ENCODE assay signal across 22 cellular contexts in genomic region chr4:15675363-15675762, GRCh38. TPM values are rescaled to one million over a fixed set of nuclear protein-coding genes. Genes with fewer than 3 reads are reported as not detected.
DNase-seq lines count a peak whose midpoint lies in the region; ATAC-seq, FAIRE-seq and TF ChIP-seq lines count a peak whose summit lies in the region.
"Had no signal": no experiment of that assay in that cellular context is flagged by ENCODE, and none has a peak within 500 bp of the region (broad histone marks: within the 10 kb centered on the region; RNA-seq: fewer than 3 reads in every experiment).

No MANE protein-coding gene starts in this region.

- H3K4me2 ChIP-seq in BLaER1 treated with 17β-estradiol and CSF1 and Interleukin-3, amounts not matched to agents 10 nM and 100 nM, result peak overlapping the region; percentile 32 to 91 (median 68)
- peak overlapping the region; percentile 23; the same call in 1 of the 2 replicates for H3K4me2 ChIP-seq in OCI-LY1 (ENCODE audit: low read length)

- WGBS in prostate gland, result 86% methylated on average over 3 of the region's 3 CpGs

- peaks cover 0 to 22% (median 13%) of the 10 kb centered on the region in 11 experiments; a peak in 9 of 22 replicates for H3K9me3 ChIP-seq in BLaER1 treated with 17β-estradiol and CSF1 and Interleukin-3, amounts not matched to agents 10 nM and 100 nM (replicated peaks in 1 of 11)
- H3K9me3 ChIP-seq in HEK293 (ENCODE audit: control insufficient read depth, insufficient read depth, low read depth, low read length) (no peaks in the 10 kb centered on the region), OCI-LY1 (ENCODE audit: low read length) (no peaks in the 10 kb centered on the region), prostate gland (no peaks in the 10 kb centered on the region)
- H3K9me3 ChIP-seq: esophagus muscularis mucosa had no signal

- peaks cover 32% of the 10 kb centered on the region for H3K79me2 ChIP-seq in OCI-LY1 (ENCODE audit: insufficient read depth, low read length)

- FAIRE-seq in GM12892 (lab: Jason Lieb, UNC), result no peak
- FAIRE-seq: frontal cortex, GM12891 had no signal

- H3F3A ChIP-seq in OCI-LY1 (ENCODE audit: insufficient read depth, low read length), result no peaks in the 10 kb centered on the region

- no peak for DNase-seq in epithelial cell of proximal tubule (ENCODE audit: low read depth)
- no peak for DNase-seq in GM12892 (ENCODE audit: insufficient read length)
- DNase-seq in prostate gland (ENCODE audit: low spot score), result no peak
- DNase-seq: activated CD4-positive, alpha-beta T cell treated with anti-CD3 and anti-CD28 coated beads, Interleukin-2, amount 10 ng/mL, durations not matched to agents 24 days and 14 days; activated naive CD8-positive, alpha-beta T cell treated with anti-CD3 and anti-CD28 coated beads for 36 hours; DMS53; effector memory CD4-positive, alpha-beta T cell; GF-D8; H7; hippocampal formation; midbrain; NCI-H1048; NCI-H187 treated with DMSO at 0.1 percent for 48 hours; NCI-H748 treated with DMSO at 0.1 percent for 48 hours had no signal

- no peak for ATAC-seq in HG02588 (IDR thresholded peaks at IDR 0.05; ENCODE audit: unreplicated experiment)
- ATAC-seq: Panc1 had no signal

- H3K36me3 ChIP-seq in BLaER1 treated with 17β-estradiol and CSF1 and Interleukin-3, amounts not matched to agents 10 nM and 100 nM, result peaks cover 0 to 42% (median 17%) of the 10 kb centered on the region in 11 experiments; a peak in 16 of 22 replicates
- peaks cover 0 to 10% of the 10 kb centered on the region in 2 experiments; a peak in 1 of 3 replicates for H3K36me3 ChIP-seq in HEK293 (ENCODE audit: control insufficient read depth in 2 of 2, insufficient read depth in 1 of 2, low read length in 2 of 2)
- H3K36me3 ChIP-seq in OCI-LY1 (ENCODE audit: insufficient read depth, low read length), result no peaks in the 10 kb centered on the region
- no peaks in the 10 kb centered on the region for H3K36me3 ChIP-seq in prostate gland
- H3K36me3 ChIP-seq: esophagus muscularis mucosa had no signal

- H4K20me1 ChIP-seq in BLaER1 treated with 17β-estradiol and CSF1 and Interleukin-3, amounts not matched to agents 10 nM and 100 nM, result no peaks in the 10 kb centered on the region
- no peaks in the 10 kb centered on the region for H4K20me1 ChIP-seq in OCI-LY1 (ENCODE audit: insufficient read depth, low read length)

- TF ChIP-seq POLR2A in GM12892 (IDR thresholded peaks at IDR 0.05; ENCODE audit: low read depth, low read length) (no peak), prostate gland (IDR thresholded peaks at IDR 0.05) (no peak)

- TF ChIP-seq CTCF in HEK293 (tag by site-specific recombination; IDR thresholded peaks at IDR 0.05), result no peak
- TF ChIP-seq CTCF in OCI-LY1 (IDR thresholded peaks at IDR 0.05; ENCODE audit: low read length), result no peak
- peak; percentile 19 for TF ChIP-seq CTCF in epithelial cell of proximal tubule (conservative IDR thresholded peaks at IDR 0.05; ENCODE audit: low read depth, low read length)
- no peak for TF ChIP-seq CTCF in prostate gland (IDR thresholded peaks at IDR 0.05)

- POLR2A ChIA-PET in HEK293 (lab: Yijun Ruan, JAX), result interaction anchor here (0.7 kb wide), 1 partner anchor 102 kb away, joined by 7 read pairs; no protein-coding TSS in a partner anchor

- CTCF ChIA-PET in HEK293 (lab: Yijun Ruan, JAX), result interaction anchor here (0.7 kb wide), 1 partner anchor 63 kb away, joined by 3 read pairs; no protein-coding TSS in a partner anchor

- no peaks in the 10 kb centered on the region for H3K27me3 ChIP-seq in BLaER1 treated with 17β-estradiol and CSF1 and Interleukin-3, amounts not matched to agents 10 nM and 100 nM
- H3K27me3 ChIP-seq in OCI-LY1 (ENCODE audit: insufficient read depth, low read length) (no peaks in the 10 kb centered on the region), prostate gland (replicated peaks; ENCODE audit: insufficient read depth) (no peaks in the 10 kb centered on the region)
- H3K27me3 ChIP-seq: esophagus muscularis mucosa had no signal

- no peak overlapping the region for H2AFZ ChIP-seq in OCI-LY1 (ENCODE audit: low read length)

- no peaks in the 10 kb centered on the region for H3K9me2 ChIP-seq in OCI-LY1 (ENCODE audit: low read depth, low read length)

- peaks cover 62 to 98% (median 84%) of the 10 kb centered on the region in 10 experiments for H3K4me1 ChIP-seq in BLaER1 treated with 17β-estradiol and CSF1 and Interleukin-3, amounts not matched to agents 10 nM and 100 nM
- H3K4me1 ChIP-seq in HEK293 (ENCODE audit: control insufficient read depth, insufficient read depth, low read length) (no peaks in the 10 kb centered on the region), OCI-LY1 (ENCODE audit: insufficient read depth, low read length, severe bottlenecking) (peaks cover 49% of the 10 kb centered on the region), prostate gland (replicated peaks) (no peaks in the 10 kb centered on the region)
- H3K4me1 ChIP-seq: esophagus muscularis mucosa had no signal

- peak overlapping the region in 10 of 11 experiments; percentile 68 to 95 (median 77); a peak in 21 of 22 replicates for H3K27ac ChIP-seq in BLaER1 treated with 17β-estradiol and CSF1 and Interleukin-3, amounts not matched to agents 10 nM and 100 nM
- no peak overlapping the region for H3K27ac ChIP-seq in HEK293 (ENCODE audit: extremely low read depth, low read depth, low read length)
- H3K27ac ChIP-seq in OCI-LY1 (ENCODE audit: low read depth, low read length, poor library complexity, severe bottlenecking), result peak overlapping the region; percentile 66
- no peak overlapping the region for H3K27ac ChIP-seq in prostate gland
- H3K27ac ChIP-seq: esophagus muscularis mucosa had no signal

- peak overlapping the region; percentile 5 to 64 (median 48); a peak in 16 of 22 replicates for H3K9ac ChIP-seq in BLaER1 treated with 17β-estradiol and CSF1 and Interleukin-3, amounts not matched to agents 10 nM and 100 nM
- no peak overlapping the region for H3K9ac ChIP-seq in OCI-LY1 (ENCODE audit: low read length)

- H3K4me3 ChIP-seq in BLaER1 treated with 17β-estradiol and CSF1 and Interleukin-3, amounts not matched to agents 10 nM and 100 nM, result peak overlapping the region in 5 of 10 experiments; percentile 16 to 36 (median 26); a peak in 3 of 20 replicates
- no peak overlapping the region for H3K4me3 ChIP-seq in HEK293 (ENCODE audit: low read depth, low read length)
- no peak overlapping the region for H3K4me3 ChIP-seq in OCI-LY1 (ENCODE audit: low read depth, low read length, poor library complexity, severe bottlenecking)
- H3K4me3 ChIP-seq in epithelial cell of proximal tubule (ENCODE audit: low read depth, low read length), result no peak overlapping the region
- no peak overlapping the region for H3K4me3 ChIP-seq in prostate gland
- H3K4me3 ChIP-seq: esophagus muscularis mucosa had no signal

- intact Hi-C loops in prostate gland (cut with DNase I), result no loop called here

TF ChIP-seq in HEK293, 187 proteins besides CTCF, POLR2A, EP300 and RAD21:
- TF ChIP-seq ZNF610 (tag by site-specific recombination; IDR thresholded peaks at IDR 0.05; ENCODE audit: borderline replicate concordance) (no peak), TCF7L2 (IDR thresholded peaks at IDR 0.05; ENCODE audit: borderline replicate concordance, low read depth, low read length) (no peak), ZNF664 (tag by site-specific recombination; IDR thresholded peaks at IDR 0.05) (0 out of 2 replicates have a peak, but pooled peaks have one; percentile 14), ZNF548 (tag by site-specific recombination; IDR thresholded peaks at IDR 0.05) (no peak), ZNF544 (tag by site-specific recombination; IDR thresholded peaks at IDR 0.05) (no peak)

RNA-seq across cellular contexts. Expression of gene FAM200B, which starts 6.3 kb away (rescaled TPM):
- 28.5 and 37.5 TPM in 2 replicates for total RNA-seq in epithelial cell of proximal tubule
- polyA plus RNA-seq in GM12892 (2012; ENCODE audit: missing spikeins), result 16.8 TPM
- total RNA-seq in prostate gland, result 10 to 100 TPM; 38.9 to 52.5 TPM

RNA-seq across cellular contexts. Expression of gene FBXL5, which starts 20.2 kb away (rescaled TPM):
- 64.1 and 117 TPM in 2 replicates for total RNA-seq in epithelial cell of proximal tubule
- polyA plus RNA-seq in GM12892 (2012; ENCODE audit: missing spikeins), result 20.0 TPM
- total RNA-seq in prostate gland, result 100 to 1,000 TPM in 1 of 2 donors, 10 to 100 TPM in 1; 86.0 to 123 TPM

RNA-seq across cellular contexts. Expression of gene BST1, which starts 27.5 kb away (rescaled TPM):
- total RNA-seq in epithelial cell of proximal tubule, result 13.0 and 21.7 TPM in 2 replicates
- not detected for polyA plus RNA-seq in GM12892 (2012; ENCODE audit: missing spikeins)
- total RNA-seq in prostate gland, result 1 to 10 TPM; 1.1 to 2.3 TPM

Comparison
In these comparisons a context has a peak if more than half of its experiments do, and no peak if none do; other contexts are left out.
1. H3K27ac ChIP-seq: peak in BLaER1 treated with 17β-estradiol and CSF1 and Interleukin-3, amounts not matched to agents 10 nM and 100 nM (10 of 11) and OCI-LY1 (single experiment); none in HEK293 (single experiment) and prostate gland (0 of 2).